1 cellular context compared by ENCODE assay signal in the genomic region with DNA sequence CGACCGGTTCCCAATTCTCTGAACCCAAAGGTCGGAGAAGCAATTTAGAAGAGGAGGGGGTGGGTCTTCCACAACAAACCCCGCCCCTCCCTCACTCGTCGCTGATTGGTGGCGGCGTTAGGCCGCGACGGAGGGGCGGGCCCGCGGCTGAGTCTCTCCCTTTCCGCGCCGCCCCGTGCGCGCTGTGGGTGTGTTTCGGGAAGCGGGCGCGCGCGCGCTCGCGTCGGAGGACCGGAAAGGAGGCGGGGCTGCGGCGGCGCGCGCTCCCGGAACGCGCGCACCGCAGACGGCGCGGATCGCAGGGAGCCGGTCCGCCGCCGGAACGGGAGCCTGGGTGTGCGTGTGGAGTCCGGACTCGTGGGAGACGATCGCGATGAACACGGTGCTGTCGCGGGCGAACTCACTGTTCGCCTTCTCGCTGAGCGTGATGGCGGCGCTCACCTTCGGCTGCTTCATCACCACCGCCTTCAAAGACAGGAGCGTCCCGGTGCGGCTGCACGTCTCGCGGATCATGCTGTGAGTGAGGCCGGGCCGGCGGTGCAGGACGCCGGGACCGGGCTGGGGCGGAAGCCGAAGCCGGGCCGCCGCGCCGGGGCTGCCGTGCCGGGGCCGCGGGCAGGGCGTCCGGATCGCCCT.
TF ChIP-seq lines count a peak whose summit lies in the region.

SPCS3 (plus strand) TSS at position 263 of the 636 bp plus-strand sequence; CDS start at position 374, 111 bp downstream.

TF ChIP-seq in K562, 482 proteins besides CTCF, POLR2A, EP300 and RAD21 (continued from another document and continues in another):
- TF ChIP-seq STAT6 (CRISPR knock-in tag; IDR thresholded peaks at IDR 0.05) (no peak), ZFP1 (CRISPR knock-in tag; IDR thresholded peaks at IDR 0.05) (no peak), ZBTB11 (CRISPR knock-in tag; IDR thresholded peaks at IDR 0.05) (peak in 1 of 3 experiments; percentile 84; a peak in 2 of 6 replicates), ILK (tag; IDR thresholded peaks at IDR 0.05; ENCODE audit: borderline replicate concordance, low read depth) (no peak), HDAC1 (IDR thresholded peaks at IDR 0.05) (peak in 1 of 2 experiments; percentile 58; a peak in 1 of 4 replicates), CREM (IDR thresholded peaks at IDR 0.05; ENCODE audit: low read depth) (peak; percentile 94), NBN (IDR thresholded peaks at IDR 0.05; ENCODE audit: low read depth) (no peak), TEAD4 (IDR thresholded peaks at IDR 0.05; ENCODE audit: low read length) (no peak), TEAD4 (CRISPR knock-in tag; IDR thresholded peaks at IDR 0.05; ENCODE audit: borderline replicate concordance) (no peak), CBX3 (IDR thresholded peaks at IDR 0.05; ENCODE audit: borderline replicate concordance in 1 of 2, low read length in 2 of 2) (no peak), ZNF830 (CRISPR knock-in tag; IDR thresholded peaks at IDR 0.05) (no peak), CBFA2T3 (IDR thresholded peaks at IDR 0.05) (no peak), ZNF668 (CRISPR knock-in tag; IDR thresholded peaks at IDR 0.05) (no peak), SETDB1 (IDR thresholded peaks at IDR 0.05; ENCODE audit: low read length) (no peak), ZNF124 (CRISPR knock-in tag; IDR thresholded peaks at IDR 0.05) (no peak), ETS2 (tag; IDR thresholded peaks at IDR 0.05; ENCODE audit: borderline replicate concordance, poor library complexity, severe bottlenecking) (no peak), FOSL1 (tag; conservative IDR thresholded peaks at IDR 0.05) (0 out of 2 replicates have a peak, but pooled peaks have one; percentile 7), TOE1 (IDR thresholded peaks at IDR 0.05; ENCODE audit: borderline replicate concordance) (no peak), TOE1 (CRISPR knock-in tag; IDR thresholded peaks at IDR 0.05; ENCODE audit: borderline replicate concordance, low read depth) (no peak), CREB1 (IDR thresholded peaks at IDR 0.05) (peak; percentile 95), CREB1 (CRISPR knock-in tag; IDR thresholded peaks at IDR 0.05) (peak; percentile 95), RUNX1 (IDR thresholded peaks at IDR 0.05; ENCODE audit: low read depth) (no peak), ETV5 (CRISPR knock-in tag; IDR thresholded peaks at IDR 0.05; ENCODE audit: low read depth) (no peak), NR3C1 (CRISPR knock-in tag; IDR thresholded peaks at IDR 0.05) (no peak), GTF2E2 (tag; IDR thresholded peaks at IDR 0.05) (no peak), SMAD4 (CRISPR knock-in tag; conservative IDR thresholded peaks at IDR 0.05) (peak; percentile 66), DMBX1 (CRISPR knock-in tag; IDR thresholded peaks at IDR 0.05; ENCODE audit: borderline replicate concordance) (no peak), FUS (optimal IDR thresholded peaks at IDR 0.05; ENCODE audit: low read depth, low read length) (peak; percentile 14), ARID4B (CRISPR knock-in tag; IDR thresholded peaks at IDR 0.05) (peak; percentile 66; the same call in 1 of the 2 replicates), EGR1 (conservative IDR thresholded peaks at IDR 0.05) (no peak), MLLT1 (IDR thresholded peaks at IDR 0.05) (peak in 1 of 2 experiments; percentile 49; a peak in 1 of 4 replicates), BACH1 (tag; IDR thresholded peaks at IDR 0.05) (no peak), NRF1 (conservative IDR thresholded peaks at IDR 0.05 in 1 of 2, IDR thresholded peaks at IDR 0.05 in 1 of 2) (peak; percentile 90 to 91)
- TF ChIP-seq, protein P1, sequence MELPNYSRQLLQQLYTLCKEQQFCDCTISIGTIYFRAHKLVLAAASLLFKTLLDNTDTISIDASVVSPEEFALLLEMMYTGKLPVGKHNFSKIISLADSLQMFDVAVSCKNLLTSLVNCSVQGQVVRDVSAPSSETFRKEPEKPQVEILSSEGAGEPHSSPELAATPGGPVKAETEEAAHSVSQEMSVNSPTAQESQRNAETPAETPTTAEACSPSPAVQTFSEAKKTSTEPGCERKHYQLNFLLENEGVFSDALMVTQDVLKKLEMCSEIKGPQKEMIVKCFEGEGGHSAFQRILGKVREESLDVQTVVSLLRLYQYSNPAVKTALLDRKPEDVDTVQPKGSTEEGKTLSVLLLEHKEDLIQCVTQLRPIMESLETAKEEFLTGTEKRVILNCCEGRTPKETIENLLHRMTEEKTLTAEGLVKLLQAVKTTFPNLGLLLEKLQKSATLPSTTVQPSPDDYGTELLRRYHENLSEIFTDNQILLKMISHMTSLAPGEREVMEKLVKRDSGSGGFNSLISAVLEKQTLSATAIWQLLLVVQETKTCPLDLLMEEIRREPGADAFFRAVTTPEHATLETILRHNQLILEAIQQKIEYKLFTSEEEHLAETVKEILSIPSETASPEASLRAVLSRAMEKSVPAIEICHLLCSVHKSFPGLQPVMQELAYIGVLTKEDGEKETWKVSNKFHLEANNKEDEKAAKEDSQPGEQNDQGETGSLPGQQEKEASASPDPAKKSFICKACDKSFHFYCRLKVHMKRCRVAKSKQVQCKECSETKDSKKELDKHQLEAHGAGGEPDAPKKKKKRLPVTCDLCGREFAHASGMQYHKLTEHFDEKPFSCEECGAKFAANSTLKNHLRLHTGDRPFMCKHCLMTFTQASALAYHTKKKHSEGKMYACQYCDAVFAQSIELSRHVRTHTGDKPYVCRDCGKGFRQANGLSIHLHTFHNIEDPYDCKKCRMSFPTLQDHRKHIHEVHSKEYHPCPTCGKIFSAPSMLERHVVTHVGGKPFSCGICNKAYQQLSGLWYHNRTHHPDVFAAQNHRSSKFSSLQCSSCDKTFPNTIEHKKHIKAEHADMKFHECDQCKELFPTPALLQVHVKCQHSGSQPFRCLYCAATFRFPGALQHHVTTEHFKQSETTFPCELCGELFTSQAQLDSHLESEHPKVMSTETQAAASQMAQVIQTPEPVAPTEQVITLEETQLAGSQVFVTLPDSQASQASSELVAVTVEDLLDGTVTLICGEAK (IDR thresholded peaks at IDR 0.05), result no peak
- TF ChIP-seq, protein P1 (CRISPR knock-in tag; IDR thresholded peaks at IDR 0.05), result no peak
